Comparison of ENCODE assay signal across 22 cellular contexts in the genomic region with DNA sequence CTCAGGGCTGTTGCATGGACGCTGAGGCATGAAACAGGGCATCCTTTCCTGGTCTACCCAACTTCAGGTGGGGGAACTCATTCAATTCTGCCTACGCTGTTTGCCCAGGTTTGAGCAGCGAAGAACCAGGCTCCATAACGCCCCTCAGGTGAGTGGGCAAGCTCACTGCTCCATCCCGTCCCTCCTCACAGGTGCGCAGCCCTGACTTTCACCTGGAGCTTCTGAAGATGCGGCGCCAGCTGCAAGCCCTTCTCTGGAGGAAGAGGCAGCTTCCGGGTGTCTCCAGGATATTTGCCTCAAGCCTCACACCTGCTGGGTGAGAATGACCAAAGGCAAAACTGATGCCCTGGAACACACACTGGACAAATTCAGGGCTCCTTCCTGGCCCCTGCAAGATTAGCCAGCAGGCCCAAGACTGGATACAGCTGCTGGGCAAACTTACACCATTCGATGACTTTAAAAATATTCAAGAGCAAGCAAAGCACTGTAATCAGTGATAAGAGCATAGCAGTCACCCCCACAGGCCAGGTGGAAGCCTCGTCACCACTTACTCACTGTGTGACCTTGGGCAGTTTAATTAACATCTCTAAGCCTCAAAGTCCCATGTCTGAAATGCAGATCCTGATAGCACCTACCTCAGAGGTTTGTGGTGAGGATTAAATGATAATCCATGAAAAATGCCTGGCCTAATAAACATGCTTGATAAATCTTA.
"Had no signal": no experiment of that assay in that cellular context is flagged by ENCODE, and none has a peak within 500 bp of the region (broad histone marks: within the 10 kb centered on the region; RNA-seq: fewer than 3 reads in every experiment).

No MANE protein-coding gene starts in this region.

- H3K36me3 ChIP-seq: breast epithelium, gastroesophageal sphincter, heart right ventricle, prostate gland, upper lobe of right lung, WERI-Rb-1 had no signal

- H3K27me3 Mint-ChIP-seq: activated CD4-positive, alpha-beta T cell treated with anti-CD3 and anti-CD28 coated beads for 36 hours; activated CD8-positive, alpha-beta T cell treated with anti-CD3 and anti-CD28 coated beads for 36 hours; activated naive CD8-positive, alpha-beta T cell treated with anti-CD3 and anti-CD28 coated beads, Interleukin-2, amount 50 U/mL, for 24 hours; dendritic cell treated with granulocyte-macrophage colony-stimulating factor and Interleukin-4, amounts not matched to agents 40 ng/mL and 50 ng/mL, for 4 days; stimulated activated naive CD8-positive, alpha-beta T cell treated with anti-CD3 and anti-CD28 coated beads, Interleukin-15, amount 100 ng/mL, for 72 hours had no signal

- H3K9me3 ChIP-seq: breast epithelium, gastroesophageal sphincter, prostate gland, testis, upper lobe of right lung had no signal

- H3K4me1 Mint-ChIP-seq: naive B cell had no signal

- H3K27me3 ChIP-seq: breast epithelium, gastroesophageal sphincter, heart right ventricle, testis, upper lobe of right lung had no signal

- H3K4me3 ChIP-seq: breast epithelium, gastroesophageal sphincter, heart right ventricle, prostate gland, SK-N-MC, skin epidermis, testis, upper lobe of right lung had no signal

- FAIRE-seq: endometrium, islet of Langerhans had no signal

- H3K4me3 Mint-ChIP-seq: activated CD4-positive, alpha-beta T cell treated with anti-CD3 and anti-CD28 coated beads for 36 hours; activated CD8-positive, alpha-beta T cell treated with anti-CD3 and anti-CD28 coated beads for 36 hours; activated naive CD8-positive, alpha-beta T cell treated with anti-CD3 and anti-CD28 coated beads, Interleukin-2, amount 50 U/mL, for 24 hours; activated T-helper 1 cell treated with anti-CD3 and anti-CD28 coated beads, Interleukin-12 subunit alpha, Interleukin-12 subunit beta, Interleukin-2, Interleukin-4 antibody, amounts not matched to agents 30 ng/mL and 10 ng/mL and 1 ng/mL, durations not matched to agents 14 hours and 24 hours and 36 hours; dendritic cell treated with granulocyte-macrophage colony-stimulating factor and Interleukin-4, amounts not matched to agents 40 ng/mL and 50 ng/mL, for 4 days; naive B cell; stimulated activated naive CD8-positive, alpha-beta T cell treated with anti-CD3 and anti-CD28 coated beads, Interleukin-15, amount 100 ng/mL, for 72 hours had no signal

- H3K4me1 ChIP-seq: breast epithelium, gastroesophageal sphincter, heart right ventricle, prostate gland, testis, upper lobe of right lung had no signal

- ATAC-seq: activated CD4-positive, alpha-beta T cell treated with anti-CD3 and anti-CD28 coated beads for 36 hours; activated CD8-positive, alpha-beta T cell treated with anti-CD3 and anti-CD28 coated beads for 36 hours; activated naive CD8-positive, alpha-beta T cell treated with anti-CD3 and anti-CD28 coated beads, Interleukin-2, amount 50 U/mL, for 24 hours; gastroesophageal sphincter; heart right ventricle; right cardiac atrium; upper lobe of right lung had no signal

- H3K9me3 Mint-ChIP-seq: activated naive CD8-positive, alpha-beta T cell treated with anti-CD3 and anti-CD28 coated beads, Interleukin-2, amount 50 U/mL, for 24 hours; activated T-helper 1 cell treated with anti-CD3 and anti-CD28 coated beads, Interleukin-12 subunit alpha, Interleukin-12 subunit beta, Interleukin-2, Interleukin-4 antibody, amounts not matched to agents 30 ng/mL and 10 ng/mL and 1 ng/mL, durations not matched to agents 14 hours and 24 hours and 36 hours had no signal

- H3K27ac ChIP-seq: breast epithelium, gastroesophageal sphincter, heart right ventricle, prostate gland, SK-N-MC, skin epidermis, testis, upper lobe of right lung, WERI-Rb-1 had no signal

- H3K27ac Mint-ChIP-seq: activated CD4-positive, alpha-beta T cell treated with anti-CD3 and anti-CD28 coated beads for 36 hours; activated CD8-positive, alpha-beta T cell treated with anti-CD3 and anti-CD28 coated beads for 36 hours; activated naive CD8-positive, alpha-beta T cell treated with anti-CD3 and anti-CD28 coated beads, Interleukin-2, amount 50 U/mL, for 24 hours; activated T-helper 1 cell treated with anti-CD3 and anti-CD28 coated beads, Interleukin-12 subunit alpha, Interleukin-12 subunit beta, Interleukin-2, Interleukin-4 antibody, amounts not matched to agents 30 ng/mL and 10 ng/mL and 1 ng/mL, durations not matched to agents 14 hours and 24 hours and 36 hours; dendritic cell treated with granulocyte-macrophage colony-stimulating factor and Interleukin-4, amounts not matched to agents 40 ng/mL and 50 ng/mL, for 4 days; naive B cell had no signal

- DNase-seq: activated CD4-positive, alpha-beta T cell treated with anti-CD3 and anti-CD28 coated beads for 36 hours; activated CD8-positive, alpha-beta T cell treated with anti-CD3 and anti-CD28 coated beads for 36 hours; activated naive CD4-positive, alpha-beta T cell; activated naive CD8-positive, alpha-beta T cell treated with anti-CD3 and anti-CD28 coated beads, Interleukin-2, amount 50 U/mL, for 24 hours; heart right ventricle; naive B cell; nucleus accumbens; right cardiac atrium; stimulated activated naive CD8-positive, alpha-beta T cell treated with anti-CD3 and anti-CD28 coated beads, Interleukin-15, amount 100 ng/mL, for 72 hours; T-helper 1 cell; testis; upper lobe of right lung; WERI-Rb-1 had no signal
